Comparison of ENCODE assay signal across 11 cellular contexts in genomic region chr3:58047806-58048205, GRCh38. TPM values are rescaled to one million over a fixed set of nuclear protein-coding genes. Genes with fewer than 3 reads are reported as not detected.
DNase-seq lines count a peak whose midpoint lies in the region; ATAC-seq and TF ChIP-seq lines count a peak whose summit lies in the region.
"Had no signal": no experiment of that assay in that cellular context is flagged by ENCODE, and none has a peak within 500 bp of the region (broad histone marks: within the 10 kb centered on the region; RNA-seq: fewer than 3 reads in every experiment).

No MANE protein-coding gene starts in this region.

- 44% methylated on average over 5 of the region's 5 CpGs for WGBS in SK-N-SH (ENCODE audit: low lambda C conversion rate)
- WGBS in sigmoid colon, 2 donors = 84 to 92% methylated on average over 5 of the region's 5 CpGs

- H3K27me3 ChIP-seq in SK-N-SH (ENCODE audit: insufficient read depth) (no peaks in the 10 kb centered on the region), sigmoid colon (no peaks in the 10 kb centered on the region)
- H3K27me3 ChIP-seq in CD4-positive, alpha-beta T cell (ENCODE audit: control insufficient read depth, insufficient read depth, low read length) = no peaks in the 10 kb centered on the region

- H3K4me1 ChIP-seq in SK-N-SH (ENCODE audit: control insufficient read depth in 1 of 2, insufficient read depth in 2 of 2, low read depth in 1 of 2, low read length in 1 of 2) = peaks cover 36 to 51% of the 10 kb centered on the region in 2 experiments
- H3K4me1 ChIP-seq in sigmoid colon = peaks cover 2 to 92% (median 85%) of the 10 kb centered on the region in 4 donors

- H3K4me3 ChIP-seq in SK-N-SH (ENCODE audit: low read depth in 2 of 2, low read length in 1 of 2) (no peak overlapping the region), fibroblast of the aortic adventitia (ENCODE audit: low read depth, low read length) (no peak overlapping the region), sigmoid colon (no peak overlapping the region)

- no peak for TF ChIP-seq RAD21 in SK-N-SH (IDR thresholded peaks at IDR 0.05; ENCODE audit: low read length)

- H3K9me2 ChIP-seq in SK-N-SH = no peaks in the 10 kb centered on the region

- H2AFZ ChIP-seq in SK-N-SH (ENCODE audit: low read depth) = no peak overlapping the region

- TF ChIP-seq EP300 in SK-N-SH (IDR thresholded peaks at IDR 0.05; ENCODE audit: borderline replicate concordance in 1 of 2, low read depth in 1 of 2, low read length in 1 of 2) = peak in 1 of 2 experiments; percentile 16; a peak in 1 of 4 replicates
- TF ChIP-seq EP300 in sigmoid colon (IDR thresholded peaks at IDR 0.05) = peak in 2 of 4 donors; percentile 3 to 52

- H3K9me3 Mint-ChIP-seq in CD4-positive, alpha-beta T cell = no peaks in the 10 kb centered on the region

- CTCF ChIA-PET in SK-N-SH (lab: Yijun Ruan, JAX) = no interaction called here
- CTCF ChIA-PET in CD4-positive, alpha-beta T cell (lab: Charles Lee) = no interaction called here

- H3K27me3 Mint-ChIP-seq in CD4-positive, alpha-beta T cell = no peaks in the 10 kb centered on the region

- no peak overlapping the region for H3K4me3 Mint-ChIP-seq in CD4-positive, alpha-beta T cell

- intact Hi-C loops in sigmoid colon (cut with DNase I) = no loop called here
- intact Hi-C loops in CD4-positive, alpha-beta T cell (cut with DNase I, micrococcal nuclease) = no loop called here

- no peaks in the 10 kb centered on the region for H3K36me3 Mint-ChIP-seq in CD4-positive, alpha-beta T cell (ENCODE audit: low read depth)

- peaks cover 45% of the 10 kb centered on the region for H3K4me1 Mint-ChIP-seq in CD4-positive, alpha-beta T cell (ENCODE audit: low read depth)

- POLR2A ChIA-PET in SK-N-SH (lab: Yijun Ruan, JAX) = no interaction called here
- POLR2A ChIA-PET in CD4-positive, alpha-beta T cell (lab: Charles Lee) = no interaction called here

- no peak for TF ChIP-seq POLR2A in sigmoid colon (IDR thresholded peaks at IDR 0.05)

- in situ Hi-C loops in KBM-7 (cut with MboI; ENCODE audit: low pct_unique_long_range_greater_than_20kb, low sequenced_read_pairs) = no loop called here

- TF ChIP-seq CTCF in SK-N-SH (IDR thresholded peaks at IDR 0.05) (no peak), fibroblast of the aortic adventitia (IDR thresholded peaks at IDR 0.05; ENCODE audit: insufficient read depth, low read length) (no peak), sigmoid colon (IDR thresholded peaks at IDR 0.05) (no peak)
- no peak for TF ChIP-seq CTCF in CD4-positive, alpha-beta T cell (IDR thresholded peaks at IDR 0.05)

- H3F3A ChIP-seq in SK-N-SH (replicated peaks; ENCODE audit: insufficient read depth) = peaks cover 64% of the 10 kb centered on the region

- H3K36me3 ChIP-seq in SK-N-SH (replicated peaks in 1 of 2; ENCODE audit: control insufficient read depth in 1 of 2, insufficient read depth in 2 of 2, low read length in 1 of 2) = no peaks in the 10 kb centered on the region
- no peaks in the 10 kb centered on the region for H3K36me3 ChIP-seq in sigmoid colon

- no peak for ATAC-seq in CD4-positive, alpha-beta T cell (ENCODE audit: poor library complexity)
- ATAC-seq in HG02840 (IDR thresholded peaks at IDR 0.05; ENCODE audit: low FRiP score, unreplicated experiment) = no peak

- H4K20me1 ChIP-seq in SK-N-SH (ENCODE audit: insufficient read depth) = 0 out of 2 replicates have a peak, but pooled peaks cover 3% of the 10 kb centered on the region

- DNase-seq in EH (ENCODE audit: low read depth) (peak; percentile 99), SK-N-SH (no peak), fibroblast of the aortic adventitia (ENCODE audit: low read depth) (peak; percentile 74), sigmoid colon (no peak), nucleus accumbens (lab: John Stamatoyannopoulos, UW) (no peak), KBM-7 (no peak)
- no peak for DNase-seq in CD4-positive, alpha-beta T cell
- DNase-seq: activated T-cell treated with anti-CD3 and anti-CD28 coated beads for 4 hours, GDM1, NCI-H2029 had no signal

- H3K4me2 ChIP-seq in SK-N-SH = peak overlapping the region; percentile 47

- peaks cover 95% of the 10 kb centered on the region for H3K79me2 ChIP-seq in SK-N-SH (ENCODE audit: insufficient read depth)

- H3K27ac ChIP-seq in SK-N-SH (ENCODE audit: low read depth in 2 of 2, low read length in 1 of 2) (peak overlapping the region; percentile 56 to 92), sigmoid colon (peak overlapping the region; percentile 76 to 93 (median 84))
- H3K27ac ChIP-seq in CD4-positive, alpha-beta T cell (ENCODE audit: low read depth, low read length) = no peak overlapping the region

- no peaks in the 10 kb centered on the region for H3K9me3 ChIP-seq in SK-N-SH
- no peaks in the 10 kb centered on the region for H3K9me3 ChIP-seq in sigmoid colon
- H3K9me3 ChIP-seq in CD4-positive, alpha-beta T cell (ENCODE audit: control insufficient read depth, low read length) = no peaks in the 10 kb centered on the region

- no peak overlapping the region for H3K27ac Mint-ChIP-seq in CD4-positive, alpha-beta T cell

- H3K9ac ChIP-seq in SK-N-SH = peak overlapping the region; percentile 43; the same call in 1 of the 2 replicates

TF ChIP-seq in SK-N-SH, 30 proteins besides CTCF, POLR2A, EP300 and RAD21 (continues in another document):
- TF ChIP-seq TAF1 (IDR thresholded peaks at IDR 0.05; ENCODE audit: borderline replicate concordance, low read depth, low read length) (no peak), RXRA (IDR thresholded peaks at IDR 0.05; ENCODE audit: borderline replicate concordance, low read depth) (peak; percentile 73; the same call in 1 of the 2 replicates), EZH2phosphoT487 (IDR thresholded peaks at IDR 0.05; ENCODE audit: borderline replicate concordance, low read depth) (no peak), MEF2A (IDR thresholded peaks at IDR 0.05; ENCODE audit: borderline replicate concordance, low read depth) (no peak), GABPA (IDR thresholded peaks at IDR 0.05; ENCODE audit: low read depth) (no peak), RCOR1 (IDR thresholded peaks at IDR 0.05; ENCODE audit: low read length) (no peak), USF1 (IDR thresholded peaks at IDR 0.05; ENCODE audit: borderline replicate concordance, low read depth) (no peak), JUND (IDR thresholded peaks at IDR 0.05) (no peak), SIN3A (IDR thresholded peaks at IDR 0.05; ENCODE audit: borderline replicate concordance, low read depth, low read length) (no peak), RFX5 (IDR thresholded peaks at IDR 0.05; ENCODE audit: low read length) (no peak), FOXJ3 (CRISPR knock-in tag; IDR thresholded peaks at IDR 0.05) (no peak), TEAD4 (IDR thresholded peaks at IDR 0.05; ENCODE audit: borderline replicate concordance, insufficient read depth) (peak; percentile 24; the same call in 1 of the 2 replicates), NFIC (IDR thresholded peaks at IDR 0.05; ENCODE audit: borderline replicate concordance) (peak; percentile 9; the same call in 1 of the 2 replicates), TCF12 (IDR thresholded peaks at IDR 0.05) (peak; percentile 64), GATA2 (CRISPR knock-in tag; IDR thresholded peaks at IDR 0.05) (no peak), REST (IDR thresholded peaks at IDR 0.05; ENCODE audit: low read depth, low read length) (no peak)

RNA-seq across cellular contexts. Expression of gene FLNB, which starts 39.6 kb away (rescaled TPM):
- polyA plus RNA-seq in SK-N-SH (2012; rRNA removed) = 115 and 127 TPM in 2 replicates
- 44.1 and 52.4 TPM in 2 replicates for polyA plus RNA-seq in SK-N-SH (2012; cell fraction: cytosol; rRNA removed)
- 397 and 536 TPM in 2 replicates for polyA plus RNA-seq in SK-N-SH (2012; cell fraction: nucleus; rRNA removed)
- 44.0 and 69.0 TPM in 2 replicates for total RNA-seq in fibroblast of the aortic adventitia (ENCODE audit: low replicate concordance)
- 100 to 1,000 TPM in 1 of 4 donors, 10 to 100 TPM in 3; 51.7 to 121 (median 76.7) TPM for total RNA-seq in sigmoid colon
- polyA plus RNA-seq in sigmoid colon = 100 to 1,000 TPM; 109 to 277 (median 121) TPM
- total RNA-seq in CD4-positive, alpha-beta T cell = 10 to 100 TPM; 39.7 to 42.1 TPM

Comparison
In these comparisons a context has a peak if more than half of its experiments do, and no peak if none do; other contexts are left out.
1. DNase-seq: peak in EH (single experiment) and fibroblast of the aortic adventitia (single experiment); none in SK-N-SH (single experiment), sigmoid colon (single experiment), nucleus accumbens (0 of 56), KBM-7 (single experiment) and CD4-positive, alpha-beta T cell (0 of 10).